ENCODE assay signal across 32 cellular contexts in the genomic region with DNA sequence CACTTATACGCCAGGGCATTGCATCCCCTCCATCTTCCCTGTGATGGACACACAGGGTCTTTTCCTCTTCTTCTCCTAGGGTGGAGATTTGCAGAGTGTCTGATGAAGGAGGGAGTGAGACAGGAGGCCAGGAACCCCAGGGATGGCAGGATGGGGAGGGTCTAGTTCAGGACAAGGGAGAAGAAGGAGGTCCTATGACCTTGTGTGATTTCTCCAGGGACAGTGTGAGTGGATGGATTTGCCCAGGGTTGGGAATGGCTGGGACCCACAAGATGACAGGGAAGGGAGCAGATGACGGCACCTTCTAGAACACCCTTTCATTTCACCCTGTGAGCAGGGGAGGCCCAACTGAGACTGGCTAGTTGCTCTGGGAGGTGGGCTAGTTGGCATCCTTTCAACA. TPM values are rescaled to one million over a fixed set of nuclear protein-coding genes. Genes with fewer than 3 reads are reported as not detected.
"Had no signal": no experiment of that assay in that cellular context is flagged by ENCODE, and none has a peak within 500 bp of the region (broad histone marks: within the 10 kb centered on the region; RNA-seq: fewer than 3 reads in every experiment).

No MANE protein-coding gene starts in this region.

- H3K9me3 ChIP-seq: MG63 had no signal

- H3K4me2 ChIP-seq: KMS-11 had no signal

- H3K36me3 ChIP-seq: MG63 had no signal

- H3K27ac ChIP-seq: KMS-11 had no signal

- DNase-seq: KG1, MG63, MM.1S, MV-4-11, NCI-H1048, NCI-H1105, NCI-H1105 treated with DMSO at 0.1 percent for 48 hours, NCI-H1417 treated with DMSO at 0.1 percent for 48 hours, NCI-H1436, NCI-H1436 treated with DMSO at 0.1 percent for 48 hours, NCI-H146, NCI-H1694, NCI-H1694 treated with DMSO at 0.1 percent for 48 hours, NCI-H187, NCI-H187 treated with DMSO at 0.1 percent for 48 hours, NCI-H1930, NCI-H2029, NCI-H2029 treated with DMSO at 0.1 percent for 48 hours, NCI-H2081, NCI-H2081 treated with DMSO at 0.1 percent for 48 hours, NCI-H2107, NCI-H2171, NCI-H2171 treated with DMSO at 0.1 percent for 48 hours, NCI-H2227 treated with DMSO at 0.1 percent for 48 hours, NCI-H226, NCI-H345, NCI-H446, NCI-H446 treated with DMSO at 0.1 percent for 48 hours had no signal

- H3K4me3 ChIP-seq: MG63 had no signal

- H3K27me3 ChIP-seq: MG63 had no signal

RNA-seq across cellular contexts. Expression of a gene that starts 34.2 kb away (rescaled TPM):
- total RNA-seq: LHCN-M2, MCF 10A, NCI-H460 had no signal
